15 cellular contexts compared by ENCODE assay signal in genomic region chr12:46147144-46147543, GRCh38.
"Had no signal": no experiment of that assay in that cellular context is flagged by ENCODE, and none has a peak within 500 bp of the region (broad histone marks: within the 10 kb centered on the region; RNA-seq: fewer than 3 reads in every experiment).

No MANE protein-coding gene starts in this region.

- H3K9me3 ChIP-seq: prostate gland, right lobe of liver, testis had no signal

- H3K36me3 ChIP-seq: prostate gland, right lobe of liver had no signal

- H3K4me3 ChIP-seq: dorsolateral prefrontal cortex, prostate gland, right lobe of liver, testis had no signal

- ATAC-seq: activated naive CD8-positive, alpha-beta T cell treated with anti-CD3 and anti-CD28 coated beads, Interleukin-2, amount 50 U/mL, for 24 hours; right lobe of liver; stimulated activated naive CD8-positive, alpha-beta T cell treated with anti-CD3 and anti-CD28 coated beads, Interleukin-15, Interleukin-2, amounts not matched to agents 100 U/mL and 50 U/mL, for 24 hours had no signal

- DNase-seq: activated CD4-positive, alpha-beta T cell treated with anti-CD3 and anti-CD28 coated beads for 48 hours; activated naive CD4-positive, alpha-beta T cell treated with Interleukin-2 at 50 U/mL for 16 hours; activated naive CD8-positive, alpha-beta T cell treated with anti-CD3 and anti-CD28 coated beads, Interleukin-2, amount 50 U/mL, for 24 hours; dorsolateral prefrontal cortex; hippocampal formation; kidney glomerular epithelial cell; mesendoderm; occipital lobe; right lobe of liver; stimulated activated CD4-positive, alpha-beta T cell treated with anti-CD3 and anti-CD28 coated beads, Interleukin-1b, Interleukin-23, amount 100 ng/mL, for 48 hours; stimulated activated naive CD8-positive, alpha-beta T cell treated with anti-CD3 and anti-CD28 coated beads, Interleukin-15, Interleukin-2, amounts not matched to agents 100 U/mL and 50 U/mL, for 24 hours; testis had no signal

- H3K27ac ChIP-seq: dorsolateral prefrontal cortex, prostate gland, right lobe of liver, testis had no signal

- H3K4me3 Mint-ChIP-seq: activated naive CD8-positive, alpha-beta T cell treated with anti-CD3 and anti-CD28 coated beads, Interleukin-2, amount 50 U/mL, for 24 hours; activated T-helper 1 cell treated with anti-CD3 and anti-CD28 coated beads, Interleukin-12 subunit alpha, Interleukin-12 subunit beta, Interleukin-2, Interleukin-4 antibody, amounts not matched to agents 30 ng/mL and 10 ng/mL and 1 ng/mL, durations not matched to agents 14 hours and 24 hours and 36 hours; nephron had no signal

- H3K4me1 ChIP-seq: prostate gland, right lobe of liver, testis had no signal

- H3K4me1 Mint-ChIP-seq: activated naive CD8-positive, alpha-beta T cell treated with anti-CD3 and anti-CD28 coated beads, Interleukin-2, amount 50 U/mL, for 24 hours had no signal

- H3K27ac Mint-ChIP-seq: activated naive CD8-positive, alpha-beta T cell treated with anti-CD3 and anti-CD28 coated beads, Interleukin-2, amount 50 U/mL, for 24 hours; activated T-helper 1 cell treated with anti-CD3 and anti-CD28 coated beads, Interleukin-12 subunit alpha, Interleukin-12 subunit beta, Interleukin-2, Interleukin-4 antibody, amounts not matched to agents 30 ng/mL and 10 ng/mL and 1 ng/mL, durations not matched to agents 14 hours and 24 hours and 36 hours; nephron had no signal

- H3K27me3 ChIP-seq: right lobe of liver, testis had no signal

- H3K9me3 Mint-ChIP-seq: activated naive CD8-positive, alpha-beta T cell treated with anti-CD3 and anti-CD28 coated beads, Interleukin-2, amount 50 U/mL, for 24 hours; activated T-helper 1 cell treated with anti-CD3 and anti-CD28 coated beads, Interleukin-12 subunit alpha, Interleukin-12 subunit beta, Interleukin-2, Interleukin-4 antibody, amounts not matched to agents 30 ng/mL and 10 ng/mL and 1 ng/mL, durations not matched to agents 14 hours and 24 hours and 36 hours; nephron had no signal
